ENCODE assay signal across 3 cellular contexts in the genomic region with DNA sequence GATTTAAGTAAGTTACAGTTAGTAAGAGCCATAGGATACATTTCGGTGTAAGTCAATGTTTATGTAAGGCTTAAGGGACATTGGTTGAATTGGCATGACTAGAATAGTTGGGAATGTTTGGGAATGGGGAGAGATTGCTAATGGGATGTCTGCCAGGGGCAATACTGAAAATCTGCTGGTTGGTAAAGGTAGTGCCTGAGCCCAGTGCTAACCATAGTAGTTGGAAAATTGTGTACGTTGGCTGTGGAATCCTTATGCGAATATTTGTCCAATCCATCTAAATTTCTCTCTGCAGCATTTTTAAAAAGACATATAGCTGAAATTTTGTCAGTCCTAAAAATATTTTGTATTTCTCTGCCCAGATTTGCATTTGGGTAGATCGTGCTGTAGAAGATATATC. TPM values are rescaled to one million over a fixed set of nuclear protein-coding genes. Genes with fewer than 3 reads are reported as not detected.
"Had no signal": no experiment of that assay in that cellular context is flagged by ENCODE, and none has a peak within 500 bp of the region (broad histone marks: within the 10 kb centered on the region; RNA-seq: fewer than 3 reads in every experiment).

No MANE protein-coding gene starts in this region.

RNA-seq across cellular contexts. Expression of a gene that starts 30.3 kb away (rescaled TPM):
- total RNA-seq: HT-29, SK-MEL-5 had no signal
- polyA plus RNA-seq: SK-N-SH had no signal
